ENCODE assay signal across 25 cellular contexts in the genomic region with DNA sequence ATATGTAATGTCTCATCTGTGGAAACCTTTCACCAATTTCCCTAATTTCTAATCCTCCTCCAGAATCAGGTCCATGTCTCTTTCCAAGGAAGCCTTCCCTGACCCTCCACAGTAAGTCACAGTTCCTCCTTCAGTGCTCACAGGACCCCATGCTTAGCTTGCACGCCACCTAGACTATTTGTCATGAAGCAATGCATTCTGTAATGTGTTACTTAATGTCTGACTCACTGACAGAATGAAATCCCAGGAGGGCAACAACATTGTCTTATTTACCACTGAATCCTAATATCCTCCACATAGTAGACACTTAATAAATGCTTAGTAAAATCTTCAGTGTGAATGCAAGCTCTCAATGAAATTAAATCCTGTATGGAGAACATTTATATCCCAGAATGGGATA.
"Had no signal": no experiment of that assay in that cellular context is flagged by ENCODE, and none has a peak within 500 bp of the region (broad histone marks: within the 10 kb centered on the region; RNA-seq: fewer than 3 reads in every experiment).

No MANE protein-coding gene starts in this region.

- H3K9me3 ChIP-seq: body of pancreas, sigmoid colon, thoracic aorta, upper lobe of right lung had no signal

- H3K27me3 ChIP-seq: body of pancreas, hepatocyte, left lung, sigmoid colon, spleen, upper lobe of right lung had no signal

- H3K27ac ChIP-seq: body of pancreas, hepatocyte, left lung, sigmoid colon, spleen, thoracic aorta, upper lobe of right lung had no signal

- H3K4me1 ChIP-seq: body of pancreas, left lung, sigmoid colon, spleen, upper lobe of right lung had no signal

- H3K4me3 ChIP-seq: body of pancreas, hepatocyte, left lung, lung, sigmoid colon, spleen, thoracic aorta, upper lobe of right lung had no signal

- H3K36me3 ChIP-seq: left lung, sigmoid colon, spleen, thoracic aorta, upper lobe of right lung had no signal

- DNase-seq: activated CD4-positive, alpha-beta T cell treated with anti-CD3 and anti-CD28 coated beads for 4 hours; activated CD4-positive, alpha-beta T cell treated with anti-CD3 and anti-CD28 coated beads, Interleukin-2, amount 50 U/mL, for 48 hours; activated CD4-positive, CD25-positive, alpha-beta regulatory T cell; activated naive CD4-positive, alpha-beta T cell treated with anti-CD3 and anti-CD28 coated beads for 36 hours; activated naive CD8-positive, alpha-beta T cell treated with anti-CD3 and anti-CD28 coated beads, Interleukin-2, amount 10 ng/mL, durations not matched to agents 7 days and 5 days; activated T-cell treated with anti-CD3 and anti-CD28 coated beads, Interleukin-2, amount 50 U/mL, for 48 hours; amygdala; body of pancreas; caudate nucleus; dermis blood vessel endothelial cell; effector CD8-positive, alpha-beta T cell; glutamatergic neuron; immature natural killer cell; left lung; naive thymus-derived CD4-positive, alpha-beta T cell; occipital lobe; sigmoid colon; spleen; stimulated activated CD4-positive, alpha-beta T cell treated with anti-CD3 and anti-CD28 coated beads, Interleukin-4, amount 100 ng/mL, for 1 hour; stimulated activated naive CD4-positive, alpha-beta T cell; T1000; upper lobe of right lung had no signal
